22 cellular contexts compared by ENCODE assay signal in genomic region chr12:131049002-131049401, GRCh38.
"Had no signal": no experiment of that assay in that cellular context is flagged by ENCODE, and none has a peak within 500 bp of the region (broad histone marks: within the 10 kb centered on the region; RNA-seq: fewer than 3 reads in every experiment).

No MANE protein-coding gene starts in this region.

- FAIRE-seq: colon, keratinocyte, pancreas had no signal

- H3K36me3 Mint-ChIP-seq: brain, naive B cell had no signal

- H3K4me3 Mint-ChIP-seq: activated CD4-positive, alpha-beta T cell treated with anti-CD3 and anti-CD28 coated beads, Interleukin-2, amount 10 ng/mL, durations not matched to agents 24 days and 14 days; activated CD8-positive, alpha-beta T cell treated with anti-CD3 and anti-CD28 coated beads for 36 hours; activated naive CD8-positive, alpha-beta T cell treated with anti-CD3 and anti-CD28 coated beads, Interleukin-2, amount 50 U/mL, for 24 hours; brain; endodermal cell; T-helper 1 cell treated with Interleukin-12 subunit alpha and Interleukin-12 subunit beta and Interleukin-4 antibody, amounts not matched to agents 30 μg/mL and 1 μg/mL, for 36 hours had no signal

- H3K27me3 Mint-ChIP-seq: activated CD8-positive, alpha-beta T cell treated with anti-CD3 and anti-CD28 coated beads for 36 hours had no signal

- ATAC-seq: activated CD8-positive, alpha-beta T cell treated with anti-CD3 and anti-CD28 coated beads for 36 hours; activated naive CD8-positive, alpha-beta T cell treated with anti-CD3 and anti-CD28 coated beads, Interleukin-2, amount 50 U/mL, for 24 hours; left lobe of liver; mucosa of descending colon; stimulated activated naive CD8-positive, alpha-beta T cell treated with anti-CD3 and anti-CD28 coated beads, Interleukin-15, Interleukin-2, amounts not matched to agents 100 U/mL and 50 U/mL, for 24 hours had no signal

- H3K4me1 ChIP-seq: pancreas had no signal

- H3K4me3 ChIP-seq: mucosa of descending colon, pancreas had no signal

- H3K27ac Mint-ChIP-seq: activated CD4-positive, alpha-beta T cell treated with anti-CD3 and anti-CD28 coated beads, Interleukin-2, amount 10 ng/mL, durations not matched to agents 24 days and 14 days; activated CD8-positive, alpha-beta T cell treated with anti-CD3 and anti-CD28 coated beads for 36 hours; activated naive CD8-positive, alpha-beta T cell treated with anti-CD3 and anti-CD28 coated beads, Interleukin-2, amount 50 U/mL, for 24 hours; activated T-helper 2 cell treated with anti-CD3 and anti-CD28 coated beads, Interferon-gamma antibody, Interleukin-2, Interleukin-4, amounts not matched to agents 10 μg/mL and 5 μg/mL and 100 μg/mL, durations not matched to agents 14 hours and 24 hours and 36 hours; endodermal cell; T-helper 1 cell treated with Interleukin-12 subunit alpha and Interleukin-12 subunit beta and Interleukin-4 antibody, amounts not matched to agents 30 μg/mL and 1 μg/mL, for 36 hours had no signal

- H3K27ac ChIP-seq: epithelial cell of prostate, pancreas had no signal

- H3K4me1 Mint-ChIP-seq: activated CD4-positive, alpha-beta T cell treated with anti-CD3 and anti-CD28 coated beads, Interleukin-2, amount 10 ng/mL, durations not matched to agents 24 days and 14 days; activated naive CD8-positive, alpha-beta T cell treated with anti-CD3 and anti-CD28 coated beads, Interleukin-2, amount 50 U/mL, for 24 hours had no signal

- H3K27me3 ChIP-seq: pancreas had no signal

- H3K36me3 ChIP-seq: pancreas had no signal

- H3K9me3 ChIP-seq: mucosa of descending colon, pancreas had no signal

- DNase-seq: activated CD4-positive, alpha-beta T cell treated with anti-CD3 and anti-CD28 coated beads, Interleukin-2, amount 10 ng/mL, durations not matched to agents 24 days and 14 days; activated CD8-positive, alpha-beta T cell treated with anti-CD3 and anti-CD28 coated beads for 36 hours; activated naive CD4-positive, alpha-beta T cell treated with Interleukin-2 at 50 U/mL for 16 hours; activated naive CD8-positive, alpha-beta T cell treated with anti-CD3 and anti-CD28 coated beads, Interleukin-2, amount 50 U/mL, for 24 hours; anterior cingulate cortex; central memory CD4-positive, alpha-beta T cell; endodermal cell; foreskin fibroblast; hypothalamus; mesenchymal stem cell; naive B cell; stimulated activated CD4-positive, alpha-beta T cell treated with anti-CD3 and anti-CD28 coated beads, Interleukin-2, amount 100 ng/mL, for 24 hours; stimulated activated naive CD8-positive, alpha-beta T cell treated with anti-CD3 and anti-CD28 coated beads, Interleukin-15, Interleukin-2, amounts not matched to agents 100 U/mL and 50 U/mL, for 24 hours had no signal

- H3K9me3 Mint-ChIP-seq: activated CD4-positive, alpha-beta T cell treated with anti-CD3 and anti-CD28 coated beads, Interleukin-2, amount 10 ng/mL, durations not matched to agents 24 days and 14 days; activated CD8-positive, alpha-beta T cell treated with anti-CD3 and anti-CD28 coated beads for 36 hours; activated naive CD8-positive, alpha-beta T cell treated with anti-CD3 and anti-CD28 coated beads, Interleukin-2, amount 50 U/mL, for 24 hours; activated T-helper 2 cell treated with anti-CD3 and anti-CD28 coated beads, Interferon-gamma antibody, Interleukin-2, Interleukin-4, amounts not matched to agents 10 μg/mL and 5 μg/mL and 100 μg/mL, durations not matched to agents 14 hours and 24 hours and 36 hours; naive B cell; T-helper 1 cell treated with Interleukin-12 subunit alpha and Interleukin-12 subunit beta and Interleukin-4 antibody, amounts not matched to agents 30 μg/mL and 1 μg/mL, for 36 hours had no signal
